In the genomic region with DNA sequence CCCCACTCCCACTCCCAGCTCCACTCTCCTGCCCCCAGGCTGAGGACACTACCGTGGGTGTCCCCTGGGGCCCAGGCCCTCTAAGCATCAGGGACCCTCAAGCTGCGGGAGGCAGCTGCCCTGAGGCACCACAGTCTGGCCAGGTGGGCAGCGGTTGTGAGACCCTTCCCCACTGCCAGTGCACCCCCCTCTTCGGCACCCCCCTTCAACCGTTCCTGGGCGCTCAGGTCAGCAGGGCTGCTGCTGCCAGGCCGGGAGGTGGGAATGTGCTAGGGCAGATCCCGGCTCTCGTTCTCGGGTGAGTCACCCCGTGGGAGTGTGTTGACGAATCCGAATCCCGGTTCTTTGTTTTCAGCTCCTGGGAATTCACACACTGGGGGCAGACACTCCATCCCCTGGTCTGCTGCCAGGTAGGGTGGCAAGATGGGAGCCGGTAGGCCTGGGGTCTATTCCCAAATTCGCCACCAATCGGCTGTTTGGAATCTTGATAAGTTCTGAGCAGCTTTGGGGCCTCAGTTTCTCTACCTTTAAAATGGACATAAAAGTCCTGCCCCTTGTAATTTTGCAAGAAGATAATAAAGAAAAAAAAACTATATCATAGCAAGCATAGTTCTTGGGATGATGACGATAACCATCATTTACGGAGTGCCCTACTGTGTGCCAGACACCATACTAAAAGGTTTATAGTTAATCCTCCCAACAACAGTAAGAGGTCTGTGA, we compare ENCODE assay signal across 13 cellular contexts. TPM values are rescaled to one million over a fixed set of nuclear protein-coding genes. Genes with fewer than 3 reads are reported as not detected.
DNase-seq lines count a peak whose midpoint lies in the region; TF ChIP-seq lines count a peak whose summit lies in the region.
"Had no signal": no experiment of that assay in that cellular context is flagged by ENCODE, and none has a peak within 500 bp of the region (broad histone marks: within the 10 kb centered on the region; RNA-seq: fewer than 3 reads in every experiment).

No MANE protein-coding gene starts in this region.

- peak overlapping the region; percentile 63; the same call in 1 of the 2 replicates for H2AFZ ChIP-seq in SK-N-SH (ENCODE audit: low read depth)
- H2AFZ ChIP-seq in smooth muscle cell (ENCODE audit: low read depth), result no peak overlapping the region
- H2AFZ ChIP-seq in hepatocyte, result no peak overlapping the region
- H2AFZ ChIP-seq: parathyroid adenoma had no signal

- no peak overlapping the region for H3K4me3 ChIP-seq in SK-N-SH (ENCODE audit: low read depth in 2 of 2, low read length in 1 of 2)
- H3K4me3 ChIP-seq in fibroblast of pulmonary artery (replicated peaks; ENCODE audit: low read depth, low read length), result no peak overlapping the region
- no peak overlapping the region for H3K4me3 ChIP-seq in smooth muscle cell
- H3K4me3 ChIP-seq in hepatocyte, result no peak overlapping the region
- no peak overlapping the region for H3K4me3 ChIP-seq in colonic mucosa
- H3K4me3 ChIP-seq: coronary artery had no signal

- H3K27me3 Mint-ChIP-seq in mesothelial cell of epicardium (ENCODE audit: low read depth) (peaks cover 4% of the 10 kb centered on the region), chondrocyte (ENCODE audit: low read depth) (peaks cover 24% of the 10 kb centered on the region)

- H3K9me3 ChIP-seq in SK-N-SH, result no peaks in the 10 kb centered on the region
- H3K9me3 ChIP-seq in smooth muscle cell (replicated peaks; ENCODE audit: low read depth), result no peaks in the 10 kb centered on the region
- no peaks in the 10 kb centered on the region for H3K9me3 ChIP-seq in hepatocyte (ENCODE audit: low read depth)
- no peaks in the 10 kb centered on the region for H3K9me3 ChIP-seq in colonic mucosa

- H3K4me2 ChIP-seq in SK-N-SH (no peak overlapping the region), smooth muscle cell (peak overlapping the region; percentile 51), hepatocyte (no peak overlapping the region)

- no peak overlapping the region for H3K9ac ChIP-seq in SK-N-SH
- no peak overlapping the region for H3K9ac ChIP-seq in smooth muscle cell (ENCODE audit: low read depth)
- H3K9ac ChIP-seq in colonic mucosa (ENCODE audit: low read depth in 2 of 2, low read length in 2 of 2), result no peak overlapping the region
- H3K9ac ChIP-seq: parathyroid adenoma had no signal

- H3K79me2 ChIP-seq in SK-N-SH (ENCODE audit: insufficient read depth), result no peaks in the 10 kb centered on the region
- no peaks in the 10 kb centered on the region for H3K79me2 ChIP-seq in smooth muscle cell (ENCODE audit: low read depth)
- H3K79me2 ChIP-seq in hepatocyte, result no peaks in the 10 kb centered on the region
- H3K79me2 ChIP-seq: parathyroid adenoma had no signal

- H3K27ac Mint-ChIP-seq in mesothelial cell of epicardium, result no peak overlapping the region
- no peak overlapping the region for H3K27ac Mint-ChIP-seq in chondrocyte (ENCODE audit: unreplicated experiment)

- 57% methylated on average over 13 of the region's 19 CpGs for WGBS in SK-N-SH (ENCODE audit: low lambda C conversion rate)
- 49% methylated on average over 19 of the region's 19 CpGs for WGBS in smooth muscle cell (ENCODE audit: low lambda C conversion rate)
- WGBS in hepatocyte (ENCODE audit: low lambda C conversion rate, missing lambda C conversion rate), result 60% methylated on average over 18 of the region's 19 CpGs

- H3K4me1 ChIP-seq in SK-N-SH (ENCODE audit: control insufficient read depth in 1 of 2, insufficient read depth in 2 of 2, low read depth in 1 of 2, low read length in 1 of 2) (peaks cover 0 to 3% of the 10 kb centered on the region in 2 experiments; a peak in 1 of 4 replicates), smooth muscle cell (ENCODE audit: low read depth) (no peaks in the 10 kb centered on the region), hepatocyte (ENCODE audit: insufficient read depth) (no peaks in the 10 kb centered on the region), colonic mucosa (no peaks in the 10 kb centered on the region)
- H3K4me1 ChIP-seq: parathyroid adenoma had no signal

- no peak overlapping the region for H3K4me3 Mint-ChIP-seq in mesothelial cell of epicardium
- no peak overlapping the region for H3K4me3 Mint-ChIP-seq in chondrocyte (ENCODE audit: unreplicated experiment)

- no peak for TF ChIP-seq CTCF in SK-N-SH (IDR thresholded peaks at IDR 0.05)
- no peak for TF ChIP-seq CTCF in fibroblast of pulmonary artery (IDR thresholded peaks at IDR 0.05; ENCODE audit: low read length, missing control alignments)
- TF ChIP-seq CTCF in smooth muscle cell (IDR thresholded peaks at IDR 0.05; ENCODE audit: borderline replicate concordance, insufficient read depth, poor library complexity, severe bottlenecking), result no peak
- no peak for TF ChIP-seq CTCF in mesothelial cell of epicardium (IDR thresholded peaks at IDR 0.05; ENCODE audit: unreplicated experiment)
- TF ChIP-seq CTCF in chondrocyte (IDR thresholded peaks at IDR 0.05), result no peak
- no peak for TF ChIP-seq CTCF in hepatocyte (IDR thresholded peaks at IDR 0.05; ENCODE audit: poor library complexity)
- no peak for TF ChIP-seq CTCF in colonic mucosa (IDR thresholded peaks at IDR 0.05)

- H3K36me3 Mint-ChIP-seq in mesothelial cell of epicardium (no peaks in the 10 kb centered on the region), chondrocyte (ENCODE audit: low read depth) (no peaks in the 10 kb centered on the region)

- peak; percentile 54 for DNase-seq in HCEC 1CT
- no peak for DNase-seq in SK-N-SH
- DNase-seq in fibroblast of pulmonary artery (ENCODE audit: low read depth), result peak; percentile 79
- no peak for DNase-seq in smooth muscle cell (lab: John Stamatoyannopoulos, UW; ENCODE audit: unreplicated experiment)
- no peak for DNase-seq in mesothelial cell of epicardium (ENCODE audit: low spot score in 2 of 2, unreplicated experiment in 2 of 2)
- no peak for DNase-seq in chondrocyte (ENCODE audit: low spot score)
- DNase-seq in hepatocyte (ENCODE audit: low spot score), result no peak
- no peak for DNase-seq in colonic mucosa
- DNase-seq: GF-D8, Kasumi-1, NCI-H526 treated with DMSO at 0.1 percent for 48 hours had no signal

- CTCF ChIA-PET in SK-N-SH (lab: Yijun Ruan, JAX), result interaction anchor here (0.6 kb wide), 1 partner anchor 35 kb away, joined by 3 read pairs; no protein-coding TSS in a partner anchor

- H3K9me3 Mint-ChIP-seq in mesothelial cell of epicardium, result no peaks in the 10 kb centered on the region
- H3K9me3 Mint-ChIP-seq in chondrocyte (ENCODE audit: low read depth), result no peaks in the 10 kb centered on the region

- H3K9me2 ChIP-seq in SK-N-SH (no peaks in the 10 kb centered on the region), hepatocyte (replicated peaks; ENCODE audit: insufficient read depth) (no peaks in the 10 kb centered on the region)

- H3K4me1 Mint-ChIP-seq in mesothelial cell of epicardium (no peaks in the 10 kb centered on the region), chondrocyte (ENCODE audit: low read depth) (peaks cover 3% of the 10 kb centered on the region)

- no peaks in the 10 kb centered on the region for H3K27me3 ChIP-seq in SK-N-SH (ENCODE audit: insufficient read depth)
- H3K27me3 ChIP-seq in smooth muscle cell (ENCODE audit: low read depth), result no peaks in the 10 kb centered on the region
- no peaks in the 10 kb centered on the region for H3K27me3 ChIP-seq in hepatocyte
- H3K27me3 ChIP-seq in colonic mucosa, result no peaks in the 10 kb centered on the region

- H3K27ac ChIP-seq in SK-N-SH (ENCODE audit: low read depth in 2 of 2, low read length in 1 of 2) (no peak overlapping the region), smooth muscle cell (ENCODE audit: low read depth) (no peak overlapping the region), hepatocyte (no peak overlapping the region), colonic mucosa (no peak overlapping the region)
- H3K27ac ChIP-seq: coronary artery, parathyroid adenoma had no signal

- intact Hi-C loops in colonic mucosa (cut with DNase I), result no loop called here

- H3F3A ChIP-seq in SK-N-SH (replicated peaks; ENCODE audit: insufficient read depth), result no peaks in the 10 kb centered on the region
- no peaks in the 10 kb centered on the region for H3F3A ChIP-seq in smooth muscle cell (ENCODE audit: low read depth)

- H4K20me1 ChIP-seq in SK-N-SH (ENCODE audit: insufficient read depth) (no peaks in the 10 kb centered on the region), smooth muscle cell (ENCODE audit: low read depth) (no peaks in the 10 kb centered on the region), hepatocyte (ENCODE audit: insufficient read depth, poor library complexity, severe bottlenecking) (no peaks in the 10 kb centered on the region)

- no peak for TF ChIP-seq RAD21 in SK-N-SH (IDR thresholded peaks at IDR 0.05; ENCODE audit: low read length)

- POLR2A ChIA-PET in SK-N-SH (lab: Yijun Ruan, JAX), result no interaction called here

- no peak for TF ChIP-seq EP300 in SK-N-SH (IDR thresholded peaks at IDR 0.05; ENCODE audit: borderline replicate concordance in 1 of 2, low read depth in 1 of 2, low read length in 1 of 2)

- H3K36me3 ChIP-seq in SK-N-SH (replicated peaks in 1 of 2; ENCODE audit: control insufficient read depth in 1 of 2, insufficient read depth in 2 of 2, low read length in 1 of 2), result no peaks in the 10 kb centered on the region
- H3K36me3 ChIP-seq in smooth muscle cell (ENCODE audit: low read depth), result no peaks in the 10 kb centered on the region
- H3K36me3 ChIP-seq in hepatocyte (replicated peaks; ENCODE audit: insufficient read depth, low read depth), result no peaks in the 10 kb centered on the region
- H3K36me3 ChIP-seq in colonic mucosa, result no peaks in the 10 kb centered on the region

TF ChIP-seq in SK-N-SH, 30 proteins besides CTCF, POLR2A, EP300 and RAD21 (continues in another document):
- 0 out of 2 replicates have a peak, but pooled peaks have one; percentile 18 for TF ChIP-seq JUND (IDR thresholded peaks at IDR 0.05)
- TF ChIP-seq USF2 (IDR thresholded peaks at IDR 0.05; ENCODE audit: borderline replicate concordance, low read depth, low read length), result no peak

RNA-seq across cellular contexts. Expression of gene CASZ1, which starts 28.5 kb away (rescaled TPM):
- polyA plus RNA-seq in SK-N-SH (2012; rRNA removed) (0.37 and 0.51 TPM in 2 replicates), smooth muscle cell (0.70 and 2.1 TPM in 2 replicates), hepatocyte (6.9 and 8.3 TPM in 2 replicates)
- polyA plus RNA-seq in SK-N-SH (2012; cell fraction: cytosol; rRNA removed), result 0.21 and 0.41 TPM in 2 replicates
- polyA plus RNA-seq in SK-N-SH (2012; cell fraction: nucleus; rRNA removed), result 1.0 and 1.4 TPM in 2 replicates
- total RNA-seq in smooth muscle cell (1.6 and 1.9 TPM in 2 replicates), mesothelial cell of epicardium (8.9 to 11.2 TPM (median 10.1 TPM) in 3 replicates), chondrocyte (1.9 to 4.1 TPM (median 3.4 TPM) in 3 replicates), hepatocyte (3.6 and 6.5 TPM in 2 replicates), colonic mucosa (10 to 100 TPM; 45.0 to 56.0 TPM)

Comparison
In these comparisons a context has a peak if more than half of its experiments do, and no peak if none do; other contexts are left out.
1. DNase-seq: peak in HCEC 1CT (single experiment) and fibroblast of pulmonary artery (single experiment); none in SK-N-SH (single experiment), smooth muscle cell (single experiment), mesothelial cell of epicardium (0 of 2), chondrocyte (single experiment), hepatocyte (single experiment) and colonic mucosa (single experiment).